Comparison of ENCODE assay signal across 35 cellular contexts in the genomic region with DNA sequence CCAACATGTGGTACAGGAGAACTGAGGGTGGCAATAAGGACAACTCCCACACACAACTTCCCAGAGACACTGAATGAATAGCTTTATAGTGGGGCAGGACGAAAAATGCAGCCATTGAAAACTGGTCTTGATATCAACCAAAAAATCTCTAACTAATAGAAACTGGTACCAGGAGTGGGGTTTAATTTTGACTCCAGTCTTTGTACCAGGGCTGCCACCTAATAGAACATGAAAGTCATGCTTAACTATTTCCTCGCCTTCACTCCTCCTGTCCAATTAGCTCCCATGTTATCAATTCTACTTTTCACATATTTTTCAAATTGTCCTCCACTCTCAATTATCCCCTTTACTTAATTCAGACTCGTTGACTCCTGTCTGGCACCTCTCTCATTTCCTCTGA.
"Had no signal": no experiment of that assay in that cellular context is flagged by ENCODE, and none has a peak within 500 bp of the region (broad histone marks: within the 10 kb centered on the region; RNA-seq: fewer than 3 reads in every experiment).

No MANE protein-coding gene starts in this region.

- H3K4me3 ChIP-seq: MG63 had no signal

- H3K36me3 ChIP-seq: MG63 had no signal

- H3K27me3 ChIP-seq: MG63 had no signal

- DNase-seq: Karpas-422, Kasumi-1, MG63, MM.1S, MV-4-11, NCI-H1048, NCI-H1092, NCI-H1092 treated with DMSO at 0.1 percent for 48 hours, NCI-H1105, NCI-H1105 treated with DMSO at 0.1 percent for 48 hours, NCI-H1417, NCI-H1417 treated with DMSO at 0.1 percent for 48 hours, NCI-H1436, NCI-H1436 treated with DMSO at 0.1 percent for 48 hours, NCI-H146, NCI-H1694, NCI-H1694 treated with DMSO at 0.1 percent for 48 hours, NCI-H187, NCI-H187 treated with DMSO at 0.1 percent for 48 hours, NCI-H1930, NCI-H2029, NCI-H2029 treated with DMSO at 0.1 percent for 48 hours, NCI-H2081, NCI-H2081 treated with DMSO at 0.1 percent for 48 hours, NCI-H2107, NCI-H2171, NCI-H2171 treated with DMSO at 0.1 percent for 48 hours, NCI-H2227 treated with DMSO at 0.1 percent for 48 hours, NCI-H226, NCI-H345, NCI-H446, NCI-H446 treated with DMSO at 0.1 percent for 48 hours, NCI-H510A, NCI-H510A treated with DMSO at 0.1 percent for 48 hours, NCI-H524 had no signal
